Comparison of ENCODE assay signal across 9 cellular contexts in the genomic region with DNA sequence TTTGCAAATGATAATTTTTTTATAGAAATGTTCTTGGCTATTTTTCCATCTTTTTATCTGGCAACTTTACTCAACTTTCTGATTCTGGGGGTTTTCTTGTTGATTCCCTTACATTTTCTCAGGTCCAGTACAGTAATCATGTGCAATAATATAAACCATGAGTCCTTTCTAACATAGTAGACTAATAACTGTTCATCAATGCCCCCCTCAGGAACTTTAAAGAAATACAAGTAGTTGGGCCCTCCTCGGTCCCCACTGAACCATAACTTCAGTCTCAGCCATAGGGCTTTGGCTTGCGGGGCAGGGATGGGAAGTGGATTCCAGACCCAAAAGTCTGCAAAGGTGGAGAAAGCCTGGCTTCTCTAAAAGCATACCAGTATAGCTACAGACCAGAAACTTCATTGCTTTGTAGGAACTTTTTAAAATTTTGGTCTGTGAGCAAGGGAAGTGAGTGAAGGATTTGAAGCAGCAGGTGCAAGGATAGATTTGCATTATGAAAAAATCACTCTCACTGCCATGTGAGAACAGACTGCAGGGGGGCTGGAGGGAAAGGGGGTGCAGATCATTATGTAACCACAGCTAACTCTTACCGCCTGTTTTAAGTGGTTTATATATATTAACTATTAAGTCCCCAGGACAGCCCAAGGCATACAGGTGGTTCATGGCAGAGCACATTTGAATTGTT. TPM values are rescaled to one million over a fixed set of nuclear protein-coding genes. Genes with fewer than 3 reads are reported as not detected.
DNase-seq lines count a peak whose midpoint lies in the region; ATAC-seq, FAIRE-seq and TF ChIP-seq lines count a peak whose summit lies in the region.
"Had no signal": no experiment of that assay in that cellular context is flagged by ENCODE, and none has a peak within 500 bp of the region (broad histone marks: within the 10 kb centered on the region; RNA-seq: fewer than 3 reads in every experiment).

No MANE protein-coding gene starts in this region.

- peaks cover 4% of the 10 kb centered on the region for H3K4me1 ChIP-seq in cardiac muscle cell (ENCODE audit: low read depth)

- TF ChIP-seq CTCF in cardiac muscle cell (IDR thresholded peaks at IDR 0.05; ENCODE audit: low read depth, low read length): peak; percentile 57

- no peak overlapping the region for H3K27ac ChIP-seq in cardiac muscle cell
- H3K27ac ChIP-seq: Peyer's patch had no signal

- intact Hi-C loops in activated naive CD4-positive, alpha-beta T cell treated with anti-CD3 and anti-CD28 coated beads for 36 hours (cut with micrococcal nuclease): loop anchor here (1.0 kb wide), 2 partner anchors 37 to 64 kb away; no protein-coding TSS in a partner anchor

- CTCF ChIA-PET in activated naive CD4-positive, alpha-beta T cell treated with anti-CD3 and anti-CD28 coated beads for 36 hours (lab: Charles Lee): interaction anchor here (0.6 to 0.8 kb wide), 2 partner anchors 37 to 547 kb away, joined by 3 to 4 read pairs; no protein-coding TSS in a partner anchor

- no peaks in the 10 kb centered on the region for H3K36me3 ChIP-seq in cardiac muscle cell
- H3K36me3 ChIP-seq: Peyer's patch had no signal

- H3K9me3 Mint-ChIP-seq in activated naive CD4-positive, alpha-beta T cell treated with anti-CD3 and anti-CD28 coated beads for 36 hours: no peaks in the 10 kb centered on the region

- H3K4me3 Mint-ChIP-seq in activated naive CD4-positive, alpha-beta T cell treated with anti-CD3 and anti-CD28 coated beads for 36 hours: no peak overlapping the region

- H3K9me3 ChIP-seq in cardiac muscle cell (ENCODE audit: low read depth): no peaks in the 10 kb centered on the region
- H3K9me3 ChIP-seq: Peyer's patch had no signal

- H3K27me3 ChIP-seq in cardiac muscle cell: peaks cover 3% of the 10 kb centered on the region
- H3K27me3 ChIP-seq: Peyer's patch had no signal

- no peak overlapping the region for H3K4me3 ChIP-seq in cardiac muscle cell
- H3K4me3 ChIP-seq: Peyer's patch had no signal

- DNase-seq in SK-N-DZ (ENCODE audit: low spot score): peak; percentile 40
- DNase-seq in cardiac muscle cell (ENCODE audit: low read depth in 1 of 2, low spot score in 1 of 2): peak; percentile 64 to 67
- DNase-seq in activated naive CD4-positive, alpha-beta T cell treated with anti-CD3 and anti-CD28 coated beads for 36 hours: no peak
- DNase-seq in NCI-H1092 (lab: John Stamatoyannopoulos, UW): no peak
- no peak for DNase-seq in cortex of kidney (lab: John Stamatoyannopoulos, UW)
- DNase-seq in GM12891 (ENCODE audit: insufficient read length, low spot score): no peak

- H3K27ac Mint-ChIP-seq in activated naive CD4-positive, alpha-beta T cell treated with anti-CD3 and anti-CD28 coated beads for 36 hours: no peak overlapping the region

- peaks cover 26% of the 10 kb centered on the region for H3K27me3 Mint-ChIP-seq in activated naive CD4-positive, alpha-beta T cell treated with anti-CD3 and anti-CD28 coated beads for 36 hours (ENCODE audit: low read depth)

- TF ChIP-seq POLR2A in GM12891 (IDR thresholded peaks at IDR 0.05; ENCODE audit: low read depth, low read length): no peak

- H3K36me3 Mint-ChIP-seq in activated naive CD4-positive, alpha-beta T cell treated with anti-CD3 and anti-CD28 coated beads for 36 hours (ENCODE audit: low read depth): no peaks in the 10 kb centered on the region

- peaks cover 8% of the 10 kb centered on the region for H3K4me1 Mint-ChIP-seq in activated naive CD4-positive, alpha-beta T cell treated with anti-CD3 and anti-CD28 coated beads for 36 hours (ENCODE audit: low read depth)

- peak; percentile 55 for ATAC-seq in HG02610 (IDR thresholded peaks at IDR 0.05; ENCODE audit: unreplicated experiment)

- FAIRE-seq in G401.6 (lab: Jason Lieb, UNC): peak; percentile 96
- FAIRE-seq in GM12891 (lab: Jason Lieb, UNC): no peak

TF ChIP-seq in GM12891, 5 proteins besides CTCF, POLR2A, EP300 and RAD21:
- TF ChIP-seq POU2F2 (IDR thresholded peaks at IDR 0.05; ENCODE audit: low read depth, low read length) (no peak), PAX5 (IDR thresholded peaks at IDR 0.05; ENCODE audit: insufficient read depth, low read length, severe bottlenecking) (no peak), SPI1 (IDR thresholded peaks at IDR 0.05; ENCODE audit: low read depth, low read length) (no peak), POLR2AphosphoS5 (IDR thresholded peaks at IDR 0.05; ENCODE audit: low read depth, low read length) (no peak)

RNA-seq across cellular contexts. Expression of gene TUB, which starts 10.5 kb away (rescaled TPM):
- polyA plus RNA-seq in SK-N-DZ (2014; cell fraction: cytosol; rRNA removed): 60.9 and 82.4 TPM in 2 replicates
- polyA plus RNA-seq in SK-N-DZ (2014; cell fraction: nucleus; rRNA removed): 213 and 243 TPM in 2 replicates
- 22.9 and 48.2 TPM in 2 replicates for total RNA-seq in cardiac muscle cell
- polyA plus RNA-seq in cardiac muscle cell: 6.7 and 16.1 TPM in 2 replicates
- under 1 TPM; 0.67 to 0.69 TPM for total RNA-seq in activated naive CD4-positive, alpha-beta T cell treated with anti-CD3 and anti-CD28 coated beads for 36 hours
- polyA plus RNA-seq in GM12891 (2012; ENCODE audit: low read depth, missing spikeins): 0.14 TPM

Comparison
In these comparisons a context has a peak if more than half of its experiments do, and no peak if none do; other contexts are left out.
1. DNase-seq: peak in SK-N-DZ (single experiment) and cardiac muscle cell (2 of 2); none in activated naive CD4-positive, alpha-beta T cell treated with anti-CD3 and anti-CD28 coated beads for 36 hours (single experiment), NCI-H1092 (single experiment), cortex of kidney (single experiment) and GM12891 (single experiment).
2. RNA of gene TUB, which starts 10.5 kb away (total RNA-seq): 22.9 to 48.2 TPM in cardiac muscle cell; 0.67 to 0.69 TPM in activated naive CD4-positive, alpha-beta T cell treated with anti-CD3 and anti-CD28 coated beads for 36 hours; every median in the first group is over 10 times any median in the second.